In the genomic region with DNA sequence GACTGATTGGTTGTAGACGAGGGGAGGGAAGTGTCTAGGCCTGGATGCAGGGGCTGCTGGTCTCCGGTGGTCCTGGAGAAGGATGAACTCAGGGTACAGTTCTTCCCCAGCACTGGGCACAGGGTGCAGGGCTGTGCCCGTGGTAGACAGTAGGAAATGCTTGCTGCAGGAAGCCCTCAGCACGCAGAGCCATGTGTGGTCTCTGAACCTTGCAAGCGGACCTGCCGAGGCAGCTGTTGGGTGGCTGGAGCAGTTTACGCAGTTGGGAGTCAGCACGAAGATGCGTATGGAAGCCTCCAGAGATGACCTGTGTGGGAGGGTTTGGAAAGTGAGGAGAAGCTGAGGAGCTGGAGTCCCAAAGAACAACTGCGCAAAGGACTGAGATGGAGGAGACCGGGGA, we compare ENCODE assay signal across 16 cellular contexts. TPM values are rescaled to one million over a fixed set of nuclear protein-coding genes. Genes with fewer than 3 reads are reported as not detected.
DNase-seq lines count a peak whose midpoint lies in the region; TF ChIP-seq lines count a peak whose summit lies in the region.
"Had no signal": no experiment of that assay in that cellular context is flagged by ENCODE, and none has a peak within 500 bp of the region (broad histone marks: within the 10 kb centered on the region; RNA-seq: fewer than 3 reads in every experiment).

No MANE protein-coding gene starts in this region.

- peaks cover 15% of the 10 kb centered on the region for H3K36me3 ChIP-seq in endodermal cell (ENCODE audit: control insufficient read depth, insufficient read depth, low read length)
- H3K36me3 ChIP-seq: BLaER1 had no signal

- no peak overlapping the region for H3K9ac ChIP-seq in endodermal cell (ENCODE audit: extremely low read depth, low read length, poor library complexity, severe bottlenecking)
- H3K9ac ChIP-seq: BLaER1 had no signal

- H3K4me3 ChIP-seq in endodermal cell (ENCODE audit: low read length) = no peak overlapping the region
- H3K4me3 ChIP-seq: BLaER1 had no signal

- H3K27ac ChIP-seq in endodermal cell (ENCODE audit: low read depth, low read length) = no peak overlapping the region
- H3K27ac ChIP-seq: BLaER1 had no signal

- TF ChIP-seq CTCF in HFFc6 (IDR thresholded peaks at IDR 0.05) = no peak
- TF ChIP-seq CTCF in endodermal cell (conservative IDR thresholded peaks at IDR 0.05) = no peak
- no peak for TF ChIP-seq CTCF in nephron progenitor cell (IDR thresholded peaks at IDR 0.05)
- no peak for TF ChIP-seq CTCF in type B pancreatic cell (conservative IDR thresholded peaks at IDR 0.05)

- H3K36me3 Mint-ChIP-seq in HFFc6 (ENCODE audit: low read depth) = peaks cover 41% of the 10 kb centered on the region
- H3K36me3 Mint-ChIP-seq in endodermal cell (ENCODE audit: low read depth) = peaks cover 42% of the 10 kb centered on the region
- peaks cover 61% of the 10 kb centered on the region for H3K36me3 Mint-ChIP-seq in nephron progenitor cell (ENCODE audit: low read depth)
- H3K36me3 Mint-ChIP-seq in type B pancreatic cell = peaks cover 14% of the 10 kb centered on the region
- H3K36me3 Mint-ChIP-seq: CD14-positive monocyte; CD4-positive, alpha-beta memory T cell had no signal

- DNase-seq in HFFc6 = no peak
- DNase-seq in endodermal cell = no peak
- no peak for DNase-seq in nephron progenitor cell
- no peak for DNase-seq in type B pancreatic cell (ENCODE audit: extremely low spot score, unreplicated experiment)
- DNase-seq in OCI-M1 (lab: John Stamatoyannopoulos, UW) = no peak
- no peak for DNase-seq in GF-D8 (lab: John Stamatoyannopoulos, UW)
- DNase-seq in cerebellar nuclear complex (lab: John Stamatoyannopoulos, UW) = no peak
- DNase-seq: 8988T; CD4-positive, alpha-beta memory T cell; DMS153; DMS79; GDM1; GOT3; H7 had no signal

- peaks cover 45% of the 10 kb centered on the region for H3K9me3 ChIP-seq in endodermal cell (ENCODE audit: control insufficient read depth, low read length)

- H3K4me1 Mint-ChIP-seq in HFFc6 (ENCODE audit: low read depth) = peaks cover 5% of the 10 kb centered on the region; the same call in 1 of the 2 replicates
- peaks cover 15% of the 10 kb centered on the region for H3K4me1 Mint-ChIP-seq in endodermal cell
- no peaks in the 10 kb centered on the region for H3K4me1 Mint-ChIP-seq in nephron progenitor cell
- no peaks in the 10 kb centered on the region for H3K4me1 Mint-ChIP-seq in type B pancreatic cell (ENCODE audit: unreplicated experiment)
- H3K4me1 Mint-ChIP-seq: CD14-positive monocyte; CD4-positive, alpha-beta memory T cell had no signal

- H3K4me1 ChIP-seq in endodermal cell (ENCODE audit: control insufficient read depth, insufficient read depth, low read length) = no peaks in the 10 kb centered on the region
- H3K4me1 ChIP-seq: BLaER1 had no signal

- H3K27me3 ChIP-seq in endodermal cell (ENCODE audit: control insufficient read depth, insufficient read depth, low read length, poor library complexity, severe bottlenecking) = no peaks in the 10 kb centered on the region
- H3K27me3 ChIP-seq: BLaER1 had no signal

- H3K9me3 Mint-ChIP-seq in HFFc6 (peaks cover 12% of the 10 kb centered on the region), endodermal cell (peaks cover 13% of the 10 kb centered on the region), nephron progenitor cell (peaks cover 47% of the 10 kb centered on the region), type B pancreatic cell (no peaks in the 10 kb centered on the region)

- H3K27me3 Mint-ChIP-seq in HFFc6 (ENCODE audit: insufficient read depth) = no peaks in the 10 kb centered on the region
- H3K27me3 Mint-ChIP-seq in endodermal cell (ENCODE audit: insufficient read depth) = no peaks in the 10 kb centered on the region
- H3K27me3 Mint-ChIP-seq in nephron progenitor cell (ENCODE audit: low read depth, poor library complexity) = peaks cover 3% of the 10 kb centered on the region
- no peaks in the 10 kb centered on the region for H3K27me3 Mint-ChIP-seq in type B pancreatic cell
- H3K27me3 Mint-ChIP-seq: CD4-positive, alpha-beta memory T cell had no signal

- peak overlapping the region; percentile 42 for H3K27ac Mint-ChIP-seq in HFFc6
- peak overlapping the region; percentile 9 for H3K27ac Mint-ChIP-seq in endodermal cell
- no peak overlapping the region for H3K27ac Mint-ChIP-seq in nephron progenitor cell
- peak overlapping the region; percentile 32 for H3K27ac Mint-ChIP-seq in type B pancreatic cell
- H3K27ac Mint-ChIP-seq: CD14-positive monocyte had no signal

- WGBS in endodermal cell (ENCODE audit: insufficient coverage in 1 of 2, insufficient read length in 1 of 2), 2 experiments = 87 to 96% methylated on average over 6 to 11 of the region's 11 CpGs

- H3K4me3 Mint-ChIP-seq in HFFc6 (no peak overlapping the region), endodermal cell (no peak overlapping the region), nephron progenitor cell (peak overlapping the region; percentile 1), type B pancreatic cell (no peak overlapping the region)
- H3K4me3 Mint-ChIP-seq: CD14-positive monocyte; CD4-positive, alpha-beta memory T cell had no signal

RNA-seq across cellular contexts. Expression of gene DOCK1, which starts 39.0 kb away (rescaled TPM):
- 10 to 100 TPM; 50.6 to 59.9 (median 54.7) TPM for total RNA-seq in HFFc6 (2021; fragmentation: NEBNext Ultra II Directional; extraction: Animal tissue kit (Norgen Biotek cat#: 25700))
- 10 to 100 TPM; 72.4 to 89.3 TPM for total RNA-seq in endodermal cell
- polyA plus RNA-seq in endodermal cell (2013, experiment 1 of 2) = 33.7 TPM
- 35.9 TPM for polyA plus RNA-seq in endodermal cell (2013, experiment 2 of 2)
- 61.6 and 67.4 TPM in 2 replicates for total RNA-seq in type B pancreatic cell (ENCODE audit: low replicate concordance)
- polyA plus RNA-seq: CD4-positive, alpha-beta memory T cell had no signal
